ENCODE assay signal across 23 cellular contexts in genomic region chr5:176894298-176894697, GRCh38. TPM values are rescaled to one million over a fixed set of nuclear protein-coding genes. Genes with fewer than 3 reads are reported as not detected.
DNase-seq lines count a peak whose midpoint lies in the region; ATAC-seq and TF ChIP-seq lines count a peak whose summit lies in the region.
"Had no signal": no experiment of that assay in that cellular context is flagged by ENCODE, and none has a peak within 500 bp of the region (broad histone marks: within the 10 kb centered on the region; RNA-seq: fewer than 3 reads in every experiment).

No MANE protein-coding gene starts in this region.

- peaks cover 46% of the 10 kb centered on the region for H3K27me3 ChIP-seq in IMR-90 (ENCODE audit: control insufficient read depth, insufficient read depth, low read length)
- H3K27me3 ChIP-seq: MG63 had no signal

- no peak overlapping the region for H3K4me2 ChIP-seq in IMR-90 (ENCODE audit: low read depth, low read length)

- no peak for TF ChIP-seq POLR2A in IMR-90 (IDR thresholded peaks at IDR 0.05; ENCODE audit: low read depth, low read length)

- 81% methylated on average over 3 of the region's 6 CpGs; no CpG with 5 or more reads in 1 of the 2 experiments for WGBS in IMR-90 (ENCODE audit: extremely low coverage in 2 of 2, insufficient read length in 1 of 2), 2 experiments

- dilution Hi-C loops in IMR-90 (cut with HindIII; ENCODE audit: low sequenced_read_pairs, unreplicated experiment): no loop called here

- POLR2A ChIA-PET in IMR-90 (lab: Charles Lee; ENCODE audit: unreplicated experiment): no interaction called here

- intact Hi-C loops in IMR-90 (cut with micrococcal nuclease): no loop called here

- no peak overlapping the region for H3K14ac ChIP-seq in IMR-90 (replicated peaks; ENCODE audit: low read depth, low read length)

- no peak for TF ChIP-seq RAD21 in IMR-90 (IDR thresholded peaks at IDR 0.05; ENCODE audit: low read length)

- H3K9me1 ChIP-seq in IMR-90 (ENCODE audit: insufficient read depth, low read length): no peaks in the 10 kb centered on the region

- peak overlapping the region; percentile 32 for H2AFZ ChIP-seq in IMR-90 (replicated peaks; ENCODE audit: low read length, poor library complexity)

- ATAC-seq in IMR-90 (ENCODE audit: low read depth) (no peak), GM18870 (IDR thresholded peaks at IDR 0.05; ENCODE audit: unreplicated experiment) (no peak)
- ATAC-seq in stimulated activated effector memory CD8-positive, alpha-beta T cell treated with anti-CD3 and anti-CD28 coated beads, Interleukin-12 subunit alpha, Interleukin-12 subunit beta, amount 100 ng/mL, for 72 hours: peak; percentile 4
- ATAC-seq: HCT116 had no signal

- no peak overlapping the region for H3K9ac ChIP-seq in IMR-90 (ENCODE audit: low read depth, low read length)

- no peaks in the 10 kb centered on the region for H3K36me3 ChIP-seq in IMR-90 (ENCODE audit: control insufficient read depth, insufficient read depth, low read length)
- H3K36me3 ChIP-seq: MG63 had no signal

- no peak overlapping the region for H3K4ac ChIP-seq in IMR-90 (ENCODE audit: low read depth, low read length)

- no peak overlapping the region for H2BK120ac ChIP-seq in IMR-90 (ENCODE audit: low read depth, low read length)

- BruUV-seq in IMR-90 (replicated peaks; lab: Mats Ljungman, UMichigan): no TSS peak

- H3K4me3 ChIP-seq in IMR-90 (ENCODE audit: insufficient read depth, low read depth, low read length): no peak overlapping the region
- H3K4me3 ChIP-seq: MG63 had no signal

- no peak overlapping the region for H4K8ac ChIP-seq in IMR-90 (ENCODE audit: low read depth in 2 of 2, low read length in 2 of 2)

- no peak overlapping the region for H3K27ac Mint-ChIP-seq in stimulated activated effector memory CD8-positive, alpha-beta T cell treated with anti-CD3 and anti-CD28 coated beads, Interleukin-12 subunit alpha, Interleukin-12 subunit beta, amount 100 ng/mL, for 72 hours
- H3K27ac Mint-ChIP-seq: B cell had no signal

- in situ Hi-C loops in IMR-90 (cut with MboI; ENCODE audit: low sequenced_read_pairs): no loop called here

- no peaks in the 10 kb centered on the region for H3K9me3 ChIP-seq in IMR-90 (ENCODE audit: control insufficient read depth, insufficient read depth, low read length)
- H3K9me3 ChIP-seq: MG63 had no signal

- no peak for TF ChIP-seq CTCF in IMR-90 (conservative IDR thresholded peaks at IDR 0.05; ENCODE audit: low read depth, low read length)
- no peak for TF ChIP-seq CTCF in GM20000 (IDR thresholded peaks at IDR 0.05; ENCODE audit: extremely low read depth, missing control alignments)

- no peak overlapping the region for H2BK15ac ChIP-seq in IMR-90 (ENCODE audit: low read depth, low read length)

- no peaks in the 10 kb centered on the region for H3K9me3 Mint-ChIP-seq in stimulated activated effector memory CD8-positive, alpha-beta T cell treated with anti-CD3 and anti-CD28 coated beads, Interleukin-12 subunit alpha, Interleukin-12 subunit beta, amount 100 ng/mL, for 72 hours
- H3K9me3 Mint-ChIP-seq: CD8-positive, alpha-beta memory T cell had no signal

- no peaks in the 10 kb centered on the region; the same call in 1 of the 2 replicates for H4K20me1 ChIP-seq in IMR-90 (ENCODE audit: insufficient read depth, low read length)

- no peaks in the 10 kb centered on the region for H3K4me1 ChIP-seq in IMR-90 (ENCODE audit: control insufficient read depth, insufficient read depth, low read length)

- no peak overlapping the region for H3K23ac ChIP-seq in IMR-90 (ENCODE audit: low read depth, low read length)

- no peak overlapping the region for H2BK5ac ChIP-seq in IMR-90 (ENCODE audit: low read depth, low read length, poor library complexity, severe bottlenecking)

- no peak overlapping the region for H4K91ac ChIP-seq in IMR-90 (ENCODE audit: insufficient read depth, low read depth, low read length)

- H3K18ac ChIP-seq in IMR-90 (ENCODE audit: low read depth, low read length): no peak overlapping the region

- H2AK5ac ChIP-seq in IMR-90 (ENCODE audit: low read depth, low read length): no peak overlapping the region

- H3K79me1 ChIP-seq in IMR-90 (ENCODE audit: low read depth in 1 of 2, low read length in 2 of 2): no peaks in the 10 kb centered on the region

- H3K27ac ChIP-seq in IMR-90 (ENCODE audit: insufficient read depth, low read length): no peak overlapping the region
- H3K27ac ChIP-seq: 22Rv1, C4-2B had no signal

- peak overlapping the region; percentile 24 for H2AK9ac ChIP-seq in IMR-90 (replicated peaks; ENCODE audit: low read depth, low read length, poor library complexity)

- peak; percentile 30 for DNase-seq in activated CD8-positive, alpha-beta memory T cell treated with anti-CD3 and anti-CD28 coated beads for 24 hours
- no peak for DNase-seq in activated CD8-positive, alpha-beta memory T cell treated with anti-CD3 and anti-CD28 coated beads, Interleukin-2, amount 50 U/mL, for 4 hours
- DNase-seq in IMR-90: no peak
- peak; percentile 57 for DNase-seq in mesenteric fat pad (ENCODE audit: low spot score)
- no peak for DNase-seq in stimulated activated effector memory CD8-positive, alpha-beta T cell treated with anti-CD3 and anti-CD28 coated beads, Interleukin-12 subunit alpha, Interleukin-12 subunit beta, amount 100 ng/mL, for 72 hours (ENCODE audit: low spot score in 2 of 2)
- DNase-seq in GDM1 (lab: John Stamatoyannopoulos, UW): no peak
- no peak for DNase-seq in GM20000 (ENCODE audit: low spot score)
- DNase-seq: CD8-positive, alpha-beta memory T cell; DMS153; DND-41; GOT3; KG1; MG63; NCI-H2029; NCI-H446; NCI-H524 treated with DMSO at 0.1 percent for 48 hours; NCI-H774; SIG-M5 had no signal

- H3K36me3 Mint-ChIP-seq in stimulated activated effector memory CD8-positive, alpha-beta T cell treated with anti-CD3 and anti-CD28 coated beads, Interleukin-12 subunit alpha, Interleukin-12 subunit beta, amount 100 ng/mL, for 72 hours: no peaks in the 10 kb centered on the region
- H3K36me3 Mint-ChIP-seq: CD8-positive, alpha-beta memory T cell had no signal

- H2BK20ac ChIP-seq in IMR-90 (ENCODE audit: low read depth, low read length): no peak overlapping the region

- no peak overlapping the region for H3K4me3 Mint-ChIP-seq in stimulated activated effector memory CD8-positive, alpha-beta T cell treated with anti-CD3 and anti-CD28 coated beads, Interleukin-12 subunit alpha, Interleukin-12 subunit beta, amount 100 ng/mL, for 72 hours
- H3K4me3 Mint-ChIP-seq: B cell; CD8-positive, alpha-beta memory T cell had no signal

- no peak overlapping the region for H4K5ac ChIP-seq in IMR-90 (ENCODE audit: low read depth, low read length)

- CTCF ChIA-PET in IMR-90 (lab: Yijun Ruan, JAX): no interaction called here

- H3K56ac ChIP-seq in IMR-90 (ENCODE audit: extremely low read depth, insufficient read depth, low read length): no peak overlapping the region

- H3K4me1 Mint-ChIP-seq in stimulated activated effector memory CD8-positive, alpha-beta T cell treated with anti-CD3 and anti-CD28 coated beads, Interleukin-12 subunit alpha, Interleukin-12 subunit beta, amount 100 ng/mL, for 72 hours: peaks cover 16% of the 10 kb centered on the region

TF ChIP-seq in IMR-90, 13 proteins besides CTCF, POLR2A, EP300 and RAD21:
- no peak for TF ChIP-seq ELK1 (IDR thresholded peaks at IDR 0.05; ENCODE audit: borderline replicate concordance, low read depth, low read length)
- no peak for TF ChIP-seq MAZ (IDR thresholded peaks at IDR 0.05; ENCODE audit: borderline replicate concordance, low read depth, low read length)
- no peak for TF ChIP-seq MXI1 (IDR thresholded peaks at IDR 0.05; ENCODE audit: borderline replicate concordance, low read depth, low read length)
- TF ChIP-seq MAFK (IDR thresholded peaks at IDR 0.05; ENCODE audit: low read depth, low read length): no peak
- no peak for TF ChIP-seq NFE2L2 (IDR thresholded peaks at IDR 0.05; ENCODE audit: low read depth, low read length)
- no peak for TF ChIP-seq SMC3 (IDR thresholded peaks at IDR 0.05; ENCODE audit: low read depth, low read length)
- no peak for TF ChIP-seq RCOR1 (IDR thresholded peaks at IDR 0.05; ENCODE audit: insufficient replicate concordance, low read length)
- no peak for TF ChIP-seq USF2 (IDR thresholded peaks at IDR 0.05; ENCODE audit: low read depth, low read length)
- no peak for TF ChIP-seq CHD1 (IDR thresholded peaks at IDR 0.05; ENCODE audit: low read depth, low read length)
- no peak for TF ChIP-seq RFX5 (IDR thresholded peaks at IDR 0.05; ENCODE audit: low read depth, low read length)
- no peak for TF ChIP-seq CEBPB (IDR thresholded peaks at IDR 0.05; ENCODE audit: low read depth, low read length)
- no peak for TF ChIP-seq BHLHE40 (IDR thresholded peaks at IDR 0.05; ENCODE audit: low read depth, low read length)
- no peak for TF ChIP-seq FOS (IDR thresholded peaks at IDR 0.05; ENCODE audit: low read depth, low read length)

RNA-seq across cellular contexts. Expression of gene HK3, which starts 4.8 kb away (rescaled TPM):
- total RNA-seq in IMR-90 (2012; rRNA removed) (not detected in 2 replicates), mesenteric fat pad (41.1 TPM)
- not detected in 2 replicates for polyA plus RNA-seq in IMR-90 (2012; rRNA removed)
- not detected in 2 replicates for polyA plus RNA-seq in IMR-90 (2012; cell fraction: cytosol; rRNA removed)
- polyA plus RNA-seq in IMR-90 (2012; cell fraction: nucleus; rRNA removed; ENCODE audit: low replicate concordance): 0.05 and 0.15 TPM in 2 replicates
- polyA plus RNA-seq: CD8-positive, alpha-beta memory T cell had no signal

Comparison
In these comparisons a context has a peak if more than half of its experiments do, and no peak if none do; other contexts are left out.
1. DNase-seq: peak in activated CD8-positive, alpha-beta memory T cell treated with anti-CD3 and anti-CD28 coated beads for 24 hours (single experiment) and mesenteric fat pad (single experiment); none in activated CD8-positive, alpha-beta memory T cell treated with anti-CD3 and anti-CD28 coated beads, Interleukin-2, amount 50 U/mL, for 4 hours (single experiment), IMR-90 (single experiment), stimulated activated effector memory CD8-positive, alpha-beta T cell treated with anti-CD3 and anti-CD28 coated beads, Interleukin-12 subunit alpha, Interleukin-12 subunit beta, amount 100 ng/mL, for 72 hours (0 of 2), GDM1 (single experiment) and GM20000 (single experiment).
2. RNA of gene HK3, which starts 4.8 kb away (total RNA-seq): 41.1 TPM in mesenteric fat pad (single experiment); not detected in IMR-90; every median in the first group is over 10 times any median in the second.